Comparison of ENCODE assay signal across 9 cellular contexts in genomic region chr5:122129332-122129731, GRCh38. TPM values are rescaled to one million over a fixed set of nuclear protein-coding genes. Genes with fewer than 3 reads are reported as not detected.
DNase-seq lines count a peak whose midpoint lies in the region; ATAC-seq and TF ChIP-seq lines count a peak whose summit lies in the region.
"Had no signal": no experiment of that assay in that cellular context is flagged by ENCODE, and none has a peak within 500 bp of the region (broad histone marks: within the 10 kb centered on the region; RNA-seq: fewer than 3 reads in every experiment).

ZNF474 (plus strand) TSS chr5:122129546; CDS start chr5:122151991, 22,445 bp downstream.

- H3K27me3 ChIP-seq in uterus = no peaks in the 10 kb centered on the region

- TF ChIP-seq CTCF in uterus (IDR thresholded peaks at IDR 0.05) = no peak

- no peaks in the 10 kb centered on the region for H3K9me3 ChIP-seq in uterus

- intact Hi-C loops in uterus (cut with DNase I; ENCODE audit: low total_unique reads) = no loop called here
- intact Hi-C loops in activated naive CD4-positive, alpha-beta T cell treated with anti-CD3 and anti-CD28 coated beads for 36 hours (cut with micrococcal nuclease) = no loop called here

- DNase-seq in NCI-H82 (lab: John Stamatoyannopoulos, UW) = peak; percentile 38
- no peak for DNase-seq in NCI-H82 treated with DMSO at 0.1 percent for 48 hours (lab: John Stamatoyannopoulos, UW; ENCODE audit: unreplicated experiment)
- DNase-seq in astrocyte of the hippocampus (ENCODE audit: low read depth, low spot score) = peak; percentile 98
- DNase-seq in iris pigment epithelial cell (ENCODE audit: low read depth) = peak; percentile 97
- peak; percentile 26 to 28 for DNase-seq in uterus
- no peak for DNase-seq in activated naive CD4-positive, alpha-beta T cell treated with anti-CD3 and anti-CD28 coated beads for 36 hours
- DNase-seq in midbrain (lab: John Stamatoyannopoulos, UW) = no peak

- no peaks in the 10 kb centered on the region for H3K4me1 Mint-ChIP-seq in activated naive CD4-positive, alpha-beta T cell treated with anti-CD3 and anti-CD28 coated beads for 36 hours (ENCODE audit: low read depth)

- H3K4me1 ChIP-seq in uterus = no peaks in the 10 kb centered on the region

- no peak for TF ChIP-seq POLR2A in uterus (IDR thresholded peaks at IDR 0.05)

- no peak within 1 kb of the TSS for H3K27ac ChIP-seq in uterus
- H3K27ac ChIP-seq: VCaP had no signal

- H3K4me3 Mint-ChIP-seq in activated naive CD4-positive, alpha-beta T cell treated with anti-CD3 and anti-CD28 coated beads for 36 hours = no peak within 1 kb of the TSS

- H3K27ac Mint-ChIP-seq in activated naive CD4-positive, alpha-beta T cell treated with anti-CD3 and anti-CD28 coated beads for 36 hours = no peak within 1 kb of the TSS

- H3K4me3 ChIP-seq in uterus = no peak within 1 kb of the TSS

- H3K9me3 Mint-ChIP-seq in activated naive CD4-positive, alpha-beta T cell treated with anti-CD3 and anti-CD28 coated beads for 36 hours = no peaks in the 10 kb centered on the region

- no peak for ATAC-seq in activated CD4-positive, CD25-positive, alpha-beta regulatory T cell treated with anti-CD3 and anti-CD28 coated beads, Interleukin-2, amount 50 U/mL, for 24 hours

- H3K36me3 ChIP-seq in uterus = no peaks in the 10 kb centered on the region

- no peaks in the 10 kb centered on the region for H3K36me3 Mint-ChIP-seq in activated naive CD4-positive, alpha-beta T cell treated with anti-CD3 and anti-CD28 coated beads for 36 hours (ENCODE audit: low read depth)

- CTCF ChIA-PET in activated naive CD4-positive, alpha-beta T cell treated with anti-CD3 and anti-CD28 coated beads for 36 hours (lab: Charles Lee) = no interaction called here

- no peaks in the 10 kb centered on the region for H3K27me3 Mint-ChIP-seq in activated naive CD4-positive, alpha-beta T cell treated with anti-CD3 and anti-CD28 coated beads for 36 hours (ENCODE audit: low read depth)

RNA-seq across cellular contexts. Expression of gene ZNF474, which starts in this region (rescaled TPM):
- total RNA-seq in uterus = 1 to 10 TPM in 1 of 4 donors, under 1 TPM in 1, not detected in 2; 0.37 to 1.1 TPM
- total RNA-seq in activated naive CD4-positive, alpha-beta T cell treated with anti-CD3 and anti-CD28 coated beads for 36 hours = not detected

Comparison
In these comparisons a context has a peak if more than half of its experiments do, and no peak if none do; other contexts are left out.
1. DNase-seq: peak in NCI-H82 (single experiment), astrocyte of the hippocampus (single experiment), iris pigment epithelial cell (single experiment) and uterus (2 of 2); none in NCI-H82 treated with DMSO at 0.1 percent for 48 hours (single experiment), activated naive CD4-positive, alpha-beta T cell treated with anti-CD3 and anti-CD28 coated beads for 36 hours (single experiment) and midbrain (single experiment).